Comparison of ENCODE assay signal across 15 cellular contexts in genomic region chr18:51727780-51728179, GRCh38.
DNase-seq lines count a peak whose midpoint lies in the region; ATAC-seq, FAIRE-seq and TF ChIP-seq lines count a peak whose summit lies in the region.
"Had no signal": no experiment of that assay in that cellular context is flagged by ENCODE, and none has a peak within 500 bp of the region (broad histone marks: within the 10 kb centered on the region; RNA-seq: fewer than 3 reads in every experiment).

No MANE protein-coding gene starts in this region.

- intact Hi-C loops in posterior cingulate gyrus (cut with DNase I) = no loop called here

- DNase-seq in GM12892 (ENCODE audit: insufficient read length) = no peak
- no peak for DNase-seq in NCI-H1436 (lab: John Stamatoyannopoulos, UW)
- DNase-seq in NK-92 treated with Interleukin-12 subunit alpha and Interleukin-12 subunit beta, amount 100 ng/mL, for 24 hours (lab: John Stamatoyannopoulos, UW) = no peak
- DNase-seq in posterior cingulate gyrus = no peak
- no peak for DNase-seq in cerebellar nuclear complex (lab: John Stamatoyannopoulos, UW)
- DNase-seq: activated T-cell treated with anti-CD3 and anti-CD28 coated beads for 4 hours; aorta; effector CD4-positive, alpha-beta T cell; left cardiac atrium; NCI-H446; trophoblast cell had no signal

- TF ChIP-seq POLR2A in GM12892 (IDR thresholded peaks at IDR 0.05; ENCODE audit: low read depth, low read length) = no peak

- ATAC-seq in GM19452 (IDR thresholded peaks at IDR 0.05; ENCODE audit: unreplicated experiment) (peak; percentile 51), HG02870 (IDR thresholded peaks at IDR 0.05; ENCODE audit: unreplicated experiment) (peak; percentile 60), HG03558 (IDR thresholded peaks at IDR 0.05; ENCODE audit: extremely low read depth, unreplicated experiment) (peak; percentile 39)
- ATAC-seq: left cardiac atrium, Right ventricle myocardium inferior had no signal

- FAIRE-seq in GM12892 (lab: Jason Lieb, UNC) = peak; percentile 93
